Comparison of ENCODE assay signal across 28 cellular contexts in the genomic region with DNA sequence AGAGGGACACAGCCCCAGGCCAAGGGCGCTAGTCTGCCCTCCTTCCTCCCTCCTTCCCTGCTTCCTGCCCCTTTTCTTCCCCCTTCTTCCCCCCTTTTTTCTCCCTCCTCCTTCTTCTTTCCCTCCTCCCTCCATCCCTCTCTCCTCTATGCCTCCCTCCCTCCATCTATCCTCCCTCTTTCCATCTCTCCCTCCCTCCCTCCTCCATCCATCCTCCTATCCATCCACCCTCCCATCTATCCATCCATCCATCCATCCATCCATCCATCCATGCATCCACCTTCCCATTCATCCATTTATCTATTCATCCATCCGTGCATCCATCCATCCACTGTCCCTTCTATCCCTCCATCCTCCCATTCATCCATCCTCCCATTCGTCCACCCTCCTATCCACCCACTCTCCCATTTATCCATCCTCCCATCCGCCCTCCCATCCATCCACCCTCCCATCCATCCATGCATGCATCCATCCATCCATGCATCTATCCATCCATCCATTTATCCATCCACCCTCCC. TPM values are rescaled to one million over a fixed set of nuclear protein-coding genes. Genes with fewer than 3 reads are reported as not detected.
"Had no signal": no experiment of that assay in that cellular context is flagged by ENCODE, and none has a peak within 500 bp of the region (broad histone marks: within the 10 kb centered on the region; RNA-seq: fewer than 3 reads in every experiment).

No MANE protein-coding gene starts in this region.

- H3K27me3 ChIP-seq: ascending aorta had no signal

- H3K4me3 ChIP-seq: ascending aorta, cardiac muscle cell had no signal

- DNase-seq: activated CD4-positive, alpha-beta memory T cell treated with anti-CD3 and anti-CD28 coated beads, Interleukin-2, amount 10 ng/mL, durations not matched to agents 7 days and 5 days; activated CD4-positive, alpha-beta T cell treated with anti-CD3 and anti-CD28 coated beads for 1 hour; activated CD4-positive, alpha-beta T cell treated with anti-CD3 and anti-CD28 coated beads, Interleukin-2, amount 10 ng/mL, durations not matched to agents 7 days and 5 days; activated CD4-positive, alpha-beta T cell treated with anti-CD3 and anti-CD28 coated beads, Interleukin-2, amount 50 U/mL, for 48 hours; activated CD4-positive, CD25-positive, alpha-beta regulatory T cell; activated CD8-positive, alpha-beta memory T cell treated with anti-CD3 and anti-CD28 coated beads, Interleukin-2, amount 50 U/mL, for 4 hours; activated effector memory CD4-positive, alpha-beta T cell treated with anti-CD3 and anti-CD28 coated beads, Interleukin-2, amount 50 U/mL, for 16 hours; activated gamma-delta T cell treated with Interleukin-2 at 50 U/mL for 16 hours; activated naive CD4-positive, alpha-beta T cell; activated naive CD8-positive, alpha-beta T cell treated with anti-CD3 and anti-CD28 coated beads, Interleukin-2, amount 10 ng/mL, durations not matched to agents 7 days and 5 days; activated naive CD8-positive, alpha-beta T cell treated with anti-CD3 and anti-CD28 coated beads, Interleukin-2, amount 50 U/mL, for 24 hours; activated T-cell treated with anti-CD3 and anti-CD28 coated beads for 4 hours; activated T-cell treated with anti-CD3 and anti-CD28 coated beads, Interleukin-2, amount 50 U/mL, for 4 hours; amygdala; anterior cingulate cortex; caudate nucleus; cerebellar nuclear complex; T-helper 17 cell; T1000 had no signal

- ATAC-seq: activated CD4-positive, alpha-beta T cell treated with anti-CD3 and anti-CD28 coated beads for 36 hours; activated CD4-positive, CD25-positive, alpha-beta regulatory T cell treated with anti-CD3 and anti-CD28 coated beads, Interleukin-2, amount 50 U/mL, for 24 hours; activated T-cell treated with anti-CD3 and anti-CD28 coated beads, Interleukin-2, amount 50 U/mL, for 4 hours; activated T-helper 17 cell treated with anti-CD3 and anti-CD28 coated beads, Interleukin-2, amount 50 U/mL, for 72 hours; T-helper 17 cell had no signal

- H3K4me1 ChIP-seq: ascending aorta had no signal

- H3K27ac ChIP-seq: ascending aorta, cardiac muscle cell had no signal

- H3K36me3 ChIP-seq: ascending aorta, cardiac muscle cell, WERI-Rb-1 had no signal

RNA-seq across cellular contexts. Expression of a gene that starts 38.0 kb away (rescaled TPM):
- total RNA-seq: activated CD4-positive, alpha-beta memory T cell treated with anti-CD3 and anti-CD28 coated beads, Interleukin-2, amount 10 ng/mL, durations not matched to agents 7 days and 5 days; activated CD4-positive, alpha-beta T cell treated with anti-CD3 and anti-CD28 coated beads, Interleukin-2, amount 10 ng/mL, durations not matched to agents 7 days and 5 days; activated CD8-positive, alpha-beta memory T cell treated with anti-CD3 and anti-CD28 coated beads for 36 hours; activated naive CD8-positive, alpha-beta T cell treated with anti-CD3 and anti-CD28 coated beads, Interleukin-2, amount 10 ng/mL, durations not matched to agents 7 days and 5 days; activated T-helper 17 cell treated with anti-CD3 and anti-CD28 coated beads, Interleukin-2, amount 50 U/mL, for 72 hours; ascending aorta; T-helper 1 cell treated with Interleukin-12 subunit alpha and Interleukin-12 subunit beta and Interleukin-4 antibody, amounts not matched to agents 30 ng/mL and 1 ng/mL, for 36 hours; T-helper 17 cell; T-helper 2 cell treated with Interferon-gamma antibody and Interleukin-4, amounts not matched to agents 100 ng/mL and 5 ng/mL, for 36 hours had no signal
